Comparison of ENCODE assay signal across 8 cellular contexts in genomic region chr6:7312616-7313504, GRCh38. TPM values are rescaled to one million over a fixed set of nuclear protein-coding genes. Genes with fewer than 3 reads are reported as not detected.
DNase-seq lines count a peak whose midpoint lies in the region; ATAC-seq and TF ChIP-seq lines count a peak whose summit lies in the region.

SSR1 (minus strand) TSS chr6:7313199; CDS start chr6:7313120, 79 bp downstream.

- H3K4me1 ChIP-seq in ovary (ENCODE audit: insufficient read depth): peaks cover 7% of the 10 kb centered on the region
- peaks cover 7 to 13% of the 10 kb centered on the region in 2 donors for H3K4me1 ChIP-seq in thyroid gland

- ATAC-seq in HG02759 (IDR thresholded peaks at IDR 0.05; ENCODE audit: unreplicated experiment): peak; percentile 98
- peak; percentile 100 for ATAC-seq in Right ventricle myocardium inferior

- WGBS in ovary, 3 donors: 0 to 1% (median 0%) methylated on average over 40 to 83 of the region's 83 CpGs
- WGBS in thyroid gland, 2 donors: 1% methylated on average over 39 to 40 of the region's 83 CpGs

- H3K27me3 ChIP-seq in ovary (no peaks in the 10 kb centered on the region), thyroid gland (no peaks in the 10 kb centered on the region)

- H3K27ac ChIP-seq in ovary (peak within 1 kb of the TSS; percentile 49 to 95), thyroid gland (peak within 1 kb of the TSS; percentile 82 to 98 (median 91))

- H3K9me3 ChIP-seq in ovary (no peaks in the 10 kb centered on the region), thyroid gland (no peaks in the 10 kb centered on the region)

- DNase-seq in GM12864 (ENCODE audit: low read depth) (peak; percentile 85), NCI-H1417 (lab: John Stamatoyannopoulos, UW) (peak; percentile 94 to 97 (median 97)), SW 1271 (lab: John Stamatoyannopoulos, UW) (peak; percentile 96 to 97), Right ventricle myocardium inferior (ENCODE audit: missing footprints) (peak; percentile 99), ovary (peak; percentile 97 to 98 (median 97)), thyroid gland (peak; percentile 98)
- peak; percentile 87 for DNase-seq in activated naive CD8-positive, alpha-beta T cell treated with anti-CD3 and anti-CD28 coated beads, Interleukin-2, amount 50 U/mL, for 16 hours (ENCODE audit: low read depth, low spot score)

- peak; percentile 83 for TF ChIP-seq POLR2A in ovary (IDR thresholded peaks at IDR 0.05)
- TF ChIP-seq POLR2A in thyroid gland (IDR thresholded peaks at IDR 0.05): peak in 1 of 2 donors; percentile 93

- H3K4me3 ChIP-seq in GM12864 (ENCODE audit: low read depth, low read length) (peak within 1 kb of the TSS; percentile 81), ovary (peak within 1 kb of the TSS; percentile 65), thyroid gland (replicated peaks in 1 of 3) (peak within 1 kb of the TSS; percentile 43 to 95 (median 62))

- no peak for TF ChIP-seq CTCF in GM12864 (IDR thresholded peaks at IDR 0.05; ENCODE audit: low read depth, low read length, missing control alignments)
- no peak for TF ChIP-seq CTCF in ovary (IDR thresholded peaks at IDR 0.05)
- no peak for TF ChIP-seq CTCF in thyroid gland (IDR thresholded peaks at IDR 0.05)

- no peaks in the 10 kb centered on the region for H3K36me3 ChIP-seq in ovary
- H3K36me3 ChIP-seq in thyroid gland: peaks cover 6 to 14% of the 10 kb centered on the region in 2 donors

- intact Hi-C loops in Right ventricle myocardium inferior (cut with DNase I) (loop anchor here (1.0 kb wide), 1 partner anchor 76 kb away; the partner anchor contains the start of genes CAGE1 and RIOK1), ovary (cut with DNase I) (loop anchor here in 1 of 4 donors (5.0 to 10.0 kb wide), 2 partner anchors 79 to 1122 kb away; partner anchors contain the start of gene SLC35B3), thyroid gland (cut with DNase I) (loop anchor here (2.0 kb wide), 1 partner anchor 78 kb away; no protein-coding TSS in a partner anchor)

- TF ChIP-seq EP300 in ovary (IDR thresholded peaks at IDR 0.05): peak; percentile 19

RNA-seq across cellular contexts. Expression of gene SSR1, which starts in this region (rescaled TPM):
- total RNA-seq in Right ventricle myocardium inferior (58.5 TPM), ovary (100 to 1,000 TPM in 5 of 7 donors, 10 to 100 TPM in 2; 42.3 to 166 (median 123) TPM), thyroid gland (100 to 1,000 TPM in 1 of 4 donors, 10 to 100 TPM in 3; 55.9 to 113 (median 74.8) TPM)
- 100 to 1,000 TPM in 1 of 2 donors, 10 to 100 TPM in 1; 45.0 to 111 TPM for polyA plus RNA-seq in ovary

Comparison
In these comparisons a context has a peak if more than half of its experiments do, and no peak if none do; other contexts are left out.
1. Peak in every context shown above with its lines: DNase-seq, ATAC-seq, H3K4me3 ChIP-seq and H3K27ac ChIP-seq.